ENCODE assay signal across 8 cellular contexts in the genomic region with DNA sequence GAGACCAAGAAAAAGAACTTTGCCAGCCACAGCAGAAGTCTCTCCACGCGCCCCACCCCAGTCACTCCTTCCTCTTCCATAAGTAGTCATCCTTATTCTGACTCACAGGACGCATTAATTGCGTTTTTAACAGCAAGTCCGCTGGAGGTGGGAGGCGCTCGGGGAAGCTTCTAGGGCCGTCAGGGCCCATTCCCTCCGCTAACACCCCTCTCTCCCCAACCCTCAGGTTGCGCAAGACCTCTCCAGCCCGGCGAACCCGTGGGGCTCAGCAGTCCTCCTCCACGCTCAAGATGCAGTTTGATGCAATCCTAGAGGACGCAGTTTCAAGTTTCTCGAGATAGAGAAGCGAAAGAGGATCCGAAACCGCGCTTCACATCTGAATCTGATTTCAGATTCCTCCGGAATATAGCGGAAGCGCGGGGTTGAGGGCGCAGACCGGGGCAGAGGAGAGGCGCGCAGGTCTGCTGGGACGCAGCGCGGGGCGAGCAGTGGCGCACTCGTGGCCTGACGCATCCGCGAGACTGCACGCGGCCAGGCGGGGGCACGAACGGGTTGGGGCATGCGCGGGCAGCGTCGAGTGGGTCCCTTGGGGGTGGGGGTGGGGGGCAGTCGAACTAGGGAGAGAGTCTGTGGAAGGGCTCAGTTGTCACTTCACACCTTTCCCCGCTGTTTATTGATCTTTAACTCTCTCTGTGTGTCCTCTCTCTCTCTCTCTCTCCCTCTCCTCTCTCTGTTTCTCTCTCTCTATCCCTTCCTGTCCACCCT. TPM values are rescaled to one million over a fixed set of nuclear protein-coding genes. Genes with fewer than 3 reads are reported as not detected.
DNase-seq lines count a peak whose midpoint lies in the region; ATAC-seq and TF ChIP-seq lines count a peak whose summit lies in the region.

No MANE protein-coding gene starts in this region.

- no peaks in the 10 kb centered on the region for H3K27me3 Mint-ChIP-seq in chondrocyte (ENCODE audit: low read depth)

- H3K36me3 Mint-ChIP-seq in chondrocyte (ENCODE audit: low read depth): no peaks in the 10 kb centered on the region

- DNase-seq in NCI-H748 (lab: John Stamatoyannopoulos, UW; ENCODE audit: unreplicated experiment) (peak; percentile 57), NCI-H748 treated with DMSO at 0.1 percent for 48 hours (lab: John Stamatoyannopoulos, UW) (no peak), NCI-H1092 (lab: John Stamatoyannopoulos, UW) (peak; percentile 63), chondrocyte (ENCODE audit: low spot score) (no peak), kidney tubule cell (ENCODE audit: low spot score) (peak; percentile 91)
- DNase-seq in activated CD4-positive, CD25-positive, alpha-beta regulatory T cell (lab: John Stamatoyannopoulos, UW): peak; percentile 29 to 39 (median 36)
- peak; percentile 49 to 58 for DNase-seq in stimulated activated CD4-positive, alpha-beta T cell treated with anti-CD3 and anti-CD28 coated beads, Interleukin-15, amount 100 ng/mL, for 48 hours (ENCODE audit: low read depth in 2 of 2)

- H3K4me3 Mint-ChIP-seq in chondrocyte (ENCODE audit: unreplicated experiment): peak overlapping the region; percentile 89

- peaks cover 18% of the 10 kb centered on the region for H3K4me1 Mint-ChIP-seq in chondrocyte (ENCODE audit: low read depth)

- ATAC-seq in HG02623 (IDR thresholded peaks at IDR 0.05; ENCODE audit: unreplicated experiment): peak; percentile 79

- no peaks in the 10 kb centered on the region for H3K9me3 Mint-ChIP-seq in chondrocyte (ENCODE audit: low read depth)

- H3K27ac Mint-ChIP-seq in chondrocyte (ENCODE audit: unreplicated experiment): peak overlapping the region; percentile 93

- TF ChIP-seq CTCF in chondrocyte (IDR thresholded peaks at IDR 0.05): peak; percentile 50

RNA-seq across cellular contexts. Expression of a gene that starts 37.8 kb away (rescaled TPM):
- 963 to 1,130 TPM (median 970 TPM) in 3 replicates for total RNA-seq in chondrocyte

Comparison
In these comparisons a context has a peak if more than half of its experiments do, and no peak if none do; other contexts are left out.
1. DNase-seq: peak in NCI-H748 (single experiment), NCI-H1092 (single experiment), activated CD4-positive, CD25-positive, alpha-beta regulatory T cell (4 of 4), kidney tubule cell (single experiment) and stimulated activated CD4-positive, alpha-beta T cell treated with anti-CD3 and anti-CD28 coated beads, Interleukin-15, amount 100 ng/mL, for 48 hours (2 of 2); none in NCI-H748 treated with DMSO at 0.1 percent for 48 hours (single experiment) and chondrocyte (single experiment).